1 cellular context compared by ENCODE assay signal in the genomic region with DNA sequence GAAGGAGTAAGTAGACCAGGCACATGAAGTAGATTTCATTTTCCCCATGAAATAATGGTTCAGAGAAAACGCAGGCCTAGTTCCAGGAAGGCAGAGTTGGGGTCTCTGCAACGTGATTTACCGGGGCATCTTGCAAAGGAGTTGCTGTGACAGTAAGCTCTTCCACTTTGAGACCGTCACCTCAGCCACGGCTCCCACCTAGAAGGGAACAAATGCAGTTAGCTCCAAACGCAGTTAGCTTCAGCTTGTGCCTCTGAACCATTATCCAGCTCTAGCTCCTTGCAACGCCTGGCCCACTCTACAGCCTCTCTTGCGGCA.
TF ChIP-seq lines count a peak whose summit lies in the region.

No MANE protein-coding gene starts in this region.

TF ChIP-seq in HCT116, 20 proteins besides CTCF, POLR2A, EP300 and RAD21 (continued from another document):
- TF ChIP-seq, protein P1, sequence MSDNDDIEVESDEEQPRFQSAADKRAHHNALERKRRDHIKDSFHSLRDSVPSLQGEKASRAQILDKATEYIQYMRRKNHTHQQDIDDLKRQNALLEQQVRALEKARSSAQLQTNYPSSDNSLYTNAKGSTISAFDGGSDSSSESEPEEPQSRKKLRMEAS (IDR thresholded peaks at IDR 0.05), result no peak
- no peak for TF ChIP-seq FOSL1 (IDR thresholded peaks at IDR 0.05; ENCODE audit: low read depth)
- TF ChIP-seq JUND (IDR thresholded peaks at IDR 0.05), result no peak
- no peak for TF ChIP-seq EZH2phosphoT487 (IDR thresholded peaks at IDR 0.05; ENCODE audit: borderline replicate concordance)
- TF ChIP-seq POLR2AphosphoS5 (IDR thresholded peaks at IDR 0.05; ENCODE audit: low read depth, low read length), result no peak
- TF ChIP-seq SIN3A (IDR thresholded peaks at IDR 0.05; ENCODE audit: low read depth), result no peak
- TF ChIP-seq ZNF274 (IDR thresholded peaks at IDR 0.05; ENCODE audit: low read depth, low read length), result no peak
- no peak for TF ChIP-seq ELF1 (IDR thresholded peaks at IDR 0.05; ENCODE audit: borderline replicate concordance, low read depth)
- TF ChIP-seq, protein P2, sequence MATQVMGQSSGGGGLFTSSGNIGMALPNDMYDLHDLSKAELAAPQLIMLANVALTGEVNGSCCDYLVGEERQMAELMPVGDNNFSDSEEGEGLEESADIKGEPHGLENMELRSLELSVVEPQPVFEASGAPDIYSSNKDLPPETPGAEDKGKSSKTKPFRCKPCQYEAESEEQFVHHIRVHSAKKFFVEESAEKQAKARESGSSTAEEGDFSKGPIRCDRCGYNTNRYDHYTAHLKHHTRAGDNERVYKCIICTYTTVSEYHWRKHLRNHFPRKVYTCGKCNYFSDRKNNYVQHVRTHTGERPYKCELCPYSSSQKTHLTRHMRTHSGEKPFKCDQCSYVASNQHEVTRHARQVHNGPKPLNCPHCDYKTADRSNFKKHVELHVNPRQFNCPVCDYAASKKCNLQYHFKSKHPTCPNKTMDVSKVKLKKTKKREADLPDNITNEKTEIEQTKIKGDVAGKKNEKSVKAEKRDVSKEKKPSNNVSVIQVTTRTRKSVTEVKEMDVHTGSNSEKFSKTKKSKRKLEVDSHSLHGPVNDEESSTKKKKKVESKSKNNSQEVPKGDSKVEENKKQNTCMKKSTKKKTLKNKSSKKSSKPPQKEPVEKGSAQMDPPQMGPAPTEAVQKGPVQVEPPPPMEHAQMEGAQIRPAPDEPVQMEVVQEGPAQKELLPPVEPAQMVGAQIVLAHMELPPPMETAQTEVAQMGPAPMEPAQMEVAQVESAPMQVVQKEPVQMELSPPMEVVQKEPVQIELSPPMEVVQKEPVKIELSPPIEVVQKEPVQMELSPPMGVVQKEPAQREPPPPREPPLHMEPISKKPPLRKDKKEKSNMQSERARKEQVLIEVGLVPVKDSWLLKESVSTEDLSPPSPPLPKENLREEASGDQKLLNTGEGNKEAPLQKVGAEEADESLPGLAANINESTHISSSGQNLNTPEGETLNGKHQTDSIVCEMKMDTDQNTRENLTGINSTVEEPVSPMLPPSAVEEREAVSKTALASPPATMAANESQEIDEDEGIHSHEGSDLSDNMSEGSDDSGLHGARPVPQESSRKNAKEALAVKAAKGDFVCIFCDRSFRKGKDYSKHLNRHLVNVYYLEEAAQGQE (IDR thresholded peaks at IDR 0.05; ENCODE audit: low read depth), result no peak
- TF ChIP-seq CBX3 (IDR thresholded peaks at IDR 0.05; ENCODE audit: low read depth), result no peak
